13 cellular contexts compared by ENCODE assay signal in the genomic region with DNA sequence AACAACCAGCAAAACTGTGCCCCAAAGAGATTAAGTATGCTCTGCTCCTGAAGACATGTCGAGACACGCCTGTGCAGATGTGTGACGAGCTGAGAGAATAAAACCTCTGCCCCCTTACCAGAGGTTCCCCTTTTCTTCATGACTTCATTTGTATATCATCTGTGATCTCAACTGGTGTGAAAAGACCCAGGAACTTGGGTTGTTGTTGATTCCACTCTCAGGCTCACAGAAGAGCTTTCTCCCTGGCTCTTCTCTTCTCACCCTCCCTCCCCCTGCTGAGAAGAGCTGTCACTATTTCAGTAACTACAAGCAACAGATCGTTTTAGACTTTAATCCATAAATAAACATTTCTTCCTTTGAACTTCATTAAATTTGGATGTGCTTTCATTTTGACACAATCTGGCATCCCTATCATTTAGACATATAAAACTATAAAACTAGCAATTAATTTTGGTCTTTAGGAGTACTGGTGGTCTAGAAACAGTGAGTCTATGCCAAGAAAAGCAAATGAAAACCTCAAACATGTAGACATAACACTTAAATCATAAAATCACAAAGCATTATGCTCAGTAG.
DNase-seq lines count a peak whose midpoint lies in the region; ATAC-seq and TF ChIP-seq lines count a peak whose summit lies in the region.
"Had no signal": no experiment of that assay in that cellular context is flagged by ENCODE, and none has a peak within 500 bp of the region (broad histone marks: within the 10 kb centered on the region; RNA-seq: fewer than 3 reads in every experiment).

No MANE protein-coding gene starts in this region.

- TF ChIP-seq CTCF in brain microvascular endothelial cell (IDR thresholded peaks at IDR 0.05; ENCODE audit: low read depth, low read length, missing control alignments), result no peak

- ATAC-seq in GM19463 (IDR thresholded peaks at IDR 0.05; ENCODE audit: unreplicated experiment) (peak; percentile 78), HG03439 (IDR thresholded peaks at IDR 0.05; ENCODE audit: unreplicated experiment) (peak; percentile 76)

- in situ Hi-C loops in brain microvascular endothelial cell (cut with HindIII; ENCODE audit: low pct_ligation_motif_present, low sequenced_read_pairs), result no loop called here

- H3K27ac ChIP-seq in brain microvascular endothelial cell, result no peak overlapping the region
- H3K27ac ChIP-seq: epithelial cell of prostate, stomach had no signal

- no peaks in the 10 kb centered on the region for H3K27me3 ChIP-seq in brain microvascular endothelial cell (replicated peaks)
- H3K27me3 ChIP-seq: stomach had no signal

- DNase-seq in DMS 273 (lab: John Stamatoyannopoulos, UW; ENCODE audit: unreplicated experiment) (peak; percentile 61), brain microvascular endothelial cell (peak; percentile 7), NCI-H1417 treated with DMSO at 0.1 percent for 48 hours (lab: John Stamatoyannopoulos, UW) (no peak), islet precursor cell (no peak), NCI-H2081 (lab: John Stamatoyannopoulos, UW) (no peak)
- DNase-seq in central memory CD4-positive, alpha-beta T cell, result no peak
- DNase-seq: activated gamma-delta T cell treated with Interleukin-2 at 50 U/mL for 16 hours, T1000 had no signal

- no peaks in the 10 kb centered on the region for H3K36me3 ChIP-seq in brain microvascular endothelial cell (replicated peaks)
- H3K36me3 ChIP-seq: stomach had no signal

- no peak overlapping the region for H3K4me3 ChIP-seq in brain microvascular endothelial cell (ENCODE audit: low read depth, low read length)
- H3K4me3 ChIP-seq: skin epidermis, stomach had no signal

Comparison
In these comparisons a context has a peak if more than half of its experiments do, and no peak if none do; other contexts are left out.
1. DNase-seq: peak in DMS 273 (single experiment) and brain microvascular endothelial cell (single experiment); none in NCI-H1417 treated with DMSO at 0.1 percent for 48 hours (single experiment), central memory CD4-positive, alpha-beta T cell (single experiment), islet precursor cell (single experiment) and NCI-H2081 (0 of 2).